ENCODE assay signal across 14 cellular contexts in genomic region chr9:5665059-5665458, GRCh38. TPM values are rescaled to one million over a fixed set of nuclear protein-coding genes. Genes with fewer than 3 reads are reported as not detected.
DNase-seq lines count a peak whose midpoint lies in the region; ATAC-seq lines count a peak whose summit lies in the region.
"Had no signal": no experiment of that assay in that cellular context is flagged by ENCODE, and none has a peak within 500 bp of the region (broad histone marks: within the 10 kb centered on the region; RNA-seq: fewer than 3 reads in every experiment).

No MANE protein-coding gene starts in this region.

- H3K4me3 Mint-ChIP-seq in activated CD4-positive, alpha-beta T cell treated with anti-CD3 and anti-CD28 coated beads, Interleukin-2, amount 10 ng/mL, durations not matched to agents 24 days and 14 days: no peak overlapping the region
- peak overlapping the region in 6 of 10 donors; percentile 1 to 66 (median 29) for H3K4me3 Mint-ChIP-seq in naive thymus-derived CD8-positive, alpha-beta T cell

- peak overlapping the region; percentile 3 for H3K27ac Mint-ChIP-seq in activated CD4-positive, alpha-beta T cell treated with anti-CD3 and anti-CD28 coated beads, Interleukin-2, amount 10 ng/mL, durations not matched to agents 24 days and 14 days
- H3K27ac Mint-ChIP-seq in naive thymus-derived CD8-positive, alpha-beta T cell: peak overlapping the region; percentile 22 to 73 (median 54)

- H3K4me1 Mint-ChIP-seq in activated CD4-positive, alpha-beta T cell treated with anti-CD3 and anti-CD28 coated beads, Interleukin-2, amount 10 ng/mL, durations not matched to agents 24 days and 14 days: peaks cover 23% of the 10 kb centered on the region
- H3K4me1 Mint-ChIP-seq in naive thymus-derived CD8-positive, alpha-beta T cell: peaks cover 37 to 78% (median 72%) of the 10 kb centered on the region in 4 donors

- peaks cover 68% of the 10 kb centered on the region for H3K36me3 Mint-ChIP-seq in activated CD4-positive, alpha-beta T cell treated with anti-CD3 and anti-CD28 coated beads, Interleukin-2, amount 10 ng/mL, durations not matched to agents 24 days and 14 days (ENCODE audit: low read depth)
- H3K36me3 Mint-ChIP-seq in naive thymus-derived CD8-positive, alpha-beta T cell: peaks cover 50 to 60% (median 51%) of the 10 kb centered on the region in 3 donors

- intact Hi-C loops in activated CD4-positive, alpha-beta T cell treated with anti-CD3 and anti-CD28 coated beads, Interleukin-2, amount 10 ng/mL, durations not matched to agents 24 days and 14 days (cut with micrococcal nuclease): no loop called here

- H3K27me3 Mint-ChIP-seq in activated CD4-positive, alpha-beta T cell treated with anti-CD3 and anti-CD28 coated beads, Interleukin-2, amount 10 ng/mL, durations not matched to agents 24 days and 14 days: no peaks in the 10 kb centered on the region
- no peaks in the 10 kb centered on the region for H3K27me3 Mint-ChIP-seq in naive thymus-derived CD8-positive, alpha-beta T cell

- no peak for ATAC-seq in naive thymus-derived CD8-positive, alpha-beta T cell

- DNase-seq in activated CD4-positive, alpha-beta T cell treated with anti-CD3 and anti-CD28 coated beads, Interleukin-2, amount 10 ng/mL, durations not matched to agents 24 days and 14 days: no peak
- no peak for DNase-seq in activated CD4-positive, alpha-beta T cell treated with anti-CD3 and anti-CD28 coated beads for 48 hours
- DNase-seq in OCI-M1 (lab: John Stamatoyannopoulos, UW): peak; percentile 100
- DNase-seq in astrocyte of the hippocampus (ENCODE audit: low read depth, low spot score): peak; percentile 41
- DNase-seq in naive thymus-derived CD8-positive, alpha-beta T cell: no peak
- DNase-seq in cerebellar nuclear complex (lab: John Stamatoyannopoulos, UW): no peak
- DNase-seq in NAMALWA (ENCODE audit: low spot score): no peak
- DNase-seq in C1 segment of cervical spinal cord (lab: John Stamatoyannopoulos, UW): no peak
- DNase-seq: 8988T, DND-41, GF-D8, NCI-H1105, NCI-H1694 treated with DMSO at 0.1 percent for 48 hours, NCI-H774 had no signal

- peaks cover 20% of the 10 kb centered on the region for H3K9me3 Mint-ChIP-seq in activated CD4-positive, alpha-beta T cell treated with anti-CD3 and anti-CD28 coated beads, Interleukin-2, amount 10 ng/mL, durations not matched to agents 24 days and 14 days
- H3K9me3 Mint-ChIP-seq in naive thymus-derived CD8-positive, alpha-beta T cell: peaks cover 12 to 52% (median 33%) of the 10 kb centered on the region in 9 donors

- POLR2A ChIA-PET in naive thymus-derived CD8-positive, alpha-beta T cell (lab: Charles Lee): interaction anchor here (4.5 kb wide), 1 partner anchor 38 kb away, joined by 21 read pairs; the partner anchor contains the start of gene RIC1

RNA-seq across cellular contexts. Expression of gene RIC1, which starts 36.2 kb away (rescaled TPM):
- total RNA-seq in activated CD4-positive, alpha-beta T cell treated with anti-CD3 and anti-CD28 coated beads, Interleukin-2, amount 10 ng/mL, durations not matched to agents 24 days and 14 days: 20.2 and 20.4 TPM in 2 replicates
- total RNA-seq in naive thymus-derived CD8-positive, alpha-beta T cell: 10 to 100 TPM; 30.1 to 30.6 TPM
- 1 to 10 TPM; 5.4 to 8.3 (median 6.2) TPM for polyA plus RNA-seq in naive thymus-derived CD8-positive, alpha-beta T cell

Comparison
In these comparisons a context has a peak if more than half of its experiments do, and no peak if none do; other contexts are left out.
1. DNase-seq: peak in OCI-M1 (single experiment) and astrocyte of the hippocampus (single experiment); none in activated CD4-positive, alpha-beta T cell treated with anti-CD3 and anti-CD28 coated beads, Interleukin-2, amount 10 ng/mL, durations not matched to agents 24 days and 14 days (single experiment), activated CD4-positive, alpha-beta T cell treated with anti-CD3 and anti-CD28 coated beads for 48 hours (single experiment), naive thymus-derived CD8-positive, alpha-beta T cell (0 of 10), cerebellar nuclear complex (0 of 2), NAMALWA (single experiment) and C1 segment of cervical spinal cord (0 of 14).